In genomic region chr1:43974443-43975248, GRCh38 we compare ENCODE assay signal across 8 cellular contexts. TPM values are rescaled to one million over a fixed set of nuclear protein-coding genes. Genes with fewer than 3 reads are reported as not detected.
DNase-seq lines count a peak whose midpoint lies in the region; ATAC-seq and TF ChIP-seq lines count a peak whose summit lies in the region.

ATP6V0B (plus strand) TSS chr1:43974960; CDS start chr1:43975041, 81 bp downstream.

- intact Hi-C loops in activated B cell treated with CpG ODN at 0.5 μM for 24 hours (cut with micrococcal nuclease), result loop anchor here (1.0 to 10.0 kb wide), 7 partner anchors 17 to 1640 kb away; partner anchors contain the start of genes CCDC24, CDC20, DMAP1 and FOXJ3

- TF ChIP-seq CTCF in AG09309 (IDR thresholded peaks at IDR 0.05; ENCODE audit: control insufficient read depth, insufficient read depth, low read depth, low read length, missing control alignments) (peak; percentile 22), activated B cell treated with CpG ODN at 0.5 μM for 24 hours (IDR thresholded peaks at IDR 0.05) (no peak), cardiac fibroblast (IDR thresholded peaks at IDR 0.05; ENCODE audit: low read depth, low read length) (no peak)

- POLR2A ChIA-PET in activated B cell treated with CpG ODN at 0.5 μM for 24 hours (lab: Charles Lee), result interaction anchor here (0.5 to 3.3 kb wide), 14 partner anchors 8 to 325 kb away, joined by 3 to 23 read pairs (median 4); partner anchors contain the start of genes CCDC24, DMAP1, IPO13 and KDM4A

- H3K36me3 Mint-ChIP-seq in activated B cell treated with CpG ODN at 0.5 μM for 24 hours (ENCODE audit: low read depth) (peaks cover 53% of the 10 kb centered on the region), immature natural killer cell (peaks cover 6 to 24% (median 8%) of the 10 kb centered on the region in 3 donors)

- DNase-seq in AG09309 (ENCODE audit: low read depth) (peak; percentile 54), NCI-H345 (lab: John Stamatoyannopoulos, UW) (peak; percentile 96), activated B cell treated with CpG ODN at 0.5 μM for 24 hours (peak; percentile 91), cardiac fibroblast (ENCODE audit: low read depth in 2 of 2) (peak; percentile 94), immature natural killer cell (peak; percentile 87 to 90 (median 89)), smooth muscle cell of the brain vasculature (ENCODE audit: low read depth, low spot score) (peak; percentile 82)

- H3K9me3 Mint-ChIP-seq in activated B cell treated with CpG ODN at 0.5 μM for 24 hours, result no peaks in the 10 kb centered on the region
- H3K9me3 Mint-ChIP-seq in immature natural killer cell, result peaks cover 0 to 1% (median 0%) of the 10 kb centered on the region in 6 donors

- ATAC-seq in GM19023 (IDR thresholded peaks at IDR 0.05; ENCODE audit: unreplicated experiment), result peak; percentile 65
- peak; percentile 49 for ATAC-seq in HG03196 (IDR thresholded peaks at IDR 0.05; ENCODE audit: unreplicated experiment)
- ATAC-seq in activated B cell treated with CpG ODN at 0.5 μM for 24 hours (ENCODE audit: low read depth), result peak; percentile 70

- peak within 1 kb of the TSS; percentile 91 for H3K27ac Mint-ChIP-seq in activated B cell treated with CpG ODN at 0.5 μM for 24 hours
- H3K27ac Mint-ChIP-seq in immature natural killer cell, result peak within 1 kb of the TSS; percentile 81 to 97 (median 91)

- H3K27me3 Mint-ChIP-seq in activated B cell treated with CpG ODN at 0.5 μM for 24 hours (no peaks in the 10 kb centered on the region), immature natural killer cell (ENCODE audit: low read depth in 3 of 3) (peaks cover 3 to 5% (median 5%) of the 10 kb centered on the region in 3 donors)

- H3K4me1 Mint-ChIP-seq in activated B cell treated with CpG ODN at 0.5 μM for 24 hours, result peaks cover 65% of the 10 kb centered on the region
- H3K4me1 Mint-ChIP-seq in immature natural killer cell, result peaks cover 64 to 65% of the 10 kb centered on the region in 2 donors

- CTCF ChIA-PET in activated B cell treated with CpG ODN at 0.5 μM for 24 hours (lab: Charles Lee), result interaction anchor here (0.7 kb wide), 1 partner anchor 62 kb away, joined by 3 read pairs; no protein-coding TSS in a partner anchor

- H3K4me3 Mint-ChIP-seq in activated B cell treated with CpG ODN at 0.5 μM for 24 hours (peak within 1 kb of the TSS; percentile 92), immature natural killer cell (peak within 1 kb of the TSS; percentile 87 to 98 (median 93))

- H3K4me3 ChIP-seq in AG09309 (ENCODE audit: control insufficient read depth, low read depth, low read length) (peak within 1 kb of the TSS; percentile 93), cardiac fibroblast (replicated peaks in 1 of 2; ENCODE audit: low read depth in 2 of 2, low read length in 2 of 2) (peak within 1 kb of the TSS; percentile 91 to 94)

RNA-seq across cellular contexts. Expression of gene ATP6V0B, which starts in this region (rescaled TPM):
- total RNA-seq in activated B cell treated with CpG ODN at 0.5 μM for 24 hours, result 75.5 and 80.9 TPM in 2 replicates
- polyA plus RNA-seq in immature natural killer cell, result 100 to 1,000 TPM; 227 to 425 (median 395) TPM

Comparison
In these comparisons a context has a peak if more than half of its experiments do, and no peak if none do; other contexts are left out.
1. Peak in every context shown above with its lines: DNase-seq, ATAC-seq and H3K4me3 ChIP-seq.